In the genomic region with DNA sequence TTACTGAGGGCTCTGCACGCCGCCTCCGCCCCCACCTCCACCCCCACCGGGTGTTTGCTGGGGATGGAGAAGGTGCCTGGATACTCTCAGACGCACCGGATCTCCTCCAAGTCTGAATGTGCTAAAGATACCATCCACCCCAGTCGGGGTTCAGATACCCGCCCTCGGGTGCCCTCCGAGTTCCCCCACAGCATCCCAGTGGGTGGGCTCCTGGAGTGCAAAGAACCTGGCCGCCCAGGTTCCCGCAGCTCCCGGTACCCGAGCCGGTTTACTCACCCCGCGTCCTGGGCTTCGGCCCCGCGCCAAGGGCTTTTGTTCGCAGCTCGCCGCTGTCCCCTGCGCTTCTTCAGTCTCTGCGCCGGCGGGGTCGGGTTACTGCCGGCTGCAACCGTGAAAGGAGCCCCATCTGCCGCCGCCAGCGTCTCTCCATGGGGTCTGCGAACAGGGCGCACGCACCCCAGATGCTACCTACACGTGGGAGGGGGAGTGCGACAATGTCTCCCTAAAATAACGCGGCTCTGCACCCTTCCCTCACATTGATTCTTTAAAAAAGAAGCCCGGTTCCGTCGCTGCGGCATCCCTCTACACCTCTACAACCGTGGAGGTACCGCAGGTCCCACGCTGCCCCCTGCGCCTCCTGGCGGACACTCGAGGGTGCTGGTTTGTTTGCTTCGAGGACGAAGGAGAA, we compare ENCODE assay signal across 8 cellular contexts. TPM values are rescaled to one million over a fixed set of nuclear protein-coding genes. Genes with fewer than 3 reads are reported as not detected.
A peak's percentile ranks its signal among the peaks of the same experiment; 100 is the strongest.
DNase-seq lines count a peak whose midpoint lies in the region; ATAC-seq and TF ChIP-seq lines count a peak whose summit lies in the region.

A gene (minus strand): TSS at position 606 of the 688 bp plus-strand sequence. CDS start 1,249 bp downstream, outside the sequence.

- H3K4me1 ChIP-seq in RWPE2 (ENCODE audit: insufficient read depth, poor library complexity, severe bottlenecking): peaks cover 2% of the 10 kb centered on the region
- H3K4me1 ChIP-seq in trophoblast cell (ENCODE audit: control insufficient read depth in 1 of 2, insufficient read depth in 2 of 2, low read length in 2 of 2): peaks cover 9% of the 10 kb centered on the region in 2 experiments
- H3K4me1 ChIP-seq in upper lobe of left lung: peaks cover 24 to 38% (median 32%) of the 10 kb centered on the region in 4 donors

- H3K27me3 ChIP-seq in RWPE2 (ENCODE audit: insufficient read depth, poor library complexity, severe bottlenecking) (peaks cover 71% of the 10 kb centered on the region), trophoblast cell (ENCODE audit: insufficient read depth, low read length) (peaks cover 15% of the 10 kb centered on the region), upper lobe of left lung (peaks cover 0 to 49% (median 35%) of the 10 kb centered on the region in 4 donors)

- H3K9me3 ChIP-seq in RWPE2 (ENCODE audit: severe bottlenecking): no peaks in the 10 kb centered on the region
- H3K9me3 ChIP-seq in trophoblast cell (ENCODE audit: insufficient read depth, low read depth, low read length): peaks cover 3% of the 10 kb centered on the region
- no peaks in the 10 kb centered on the region for H3K9me3 ChIP-seq in upper lobe of left lung

- TF ChIP-seq CTCF in RWPE2 (IDR thresholded peaks at IDR 0.05; ENCODE audit: poor library complexity, severe bottlenecking) (peak; percentile 99), upper lobe of left lung (IDR thresholded peaks at IDR 0.05) (peak; percentile 45 to 82 (median 70))

- H2BK5ac ChIP-seq in trophoblast cell (ENCODE audit: low read depth, low read length, poor library complexity): no peak within 1 kb of the TSS

- H4K8ac ChIP-seq in trophoblast cell (ENCODE audit: low read depth, low read length): no peak within 1 kb of the TSS

- H2BK12ac ChIP-seq in trophoblast cell (ENCODE audit: low read length): no peak within 1 kb of the TSS

- no peak within 1 kb of the TSS for H4K91ac ChIP-seq in trophoblast cell (ENCODE audit: low read depth, low read length)

- no peak within 1 kb of the TSS for H3K23ac ChIP-seq in trophoblast cell (ENCODE audit: low read length)

- H3K4ac ChIP-seq in trophoblast cell (ENCODE audit: low read depth, low read length): no peak within 1 kb of the TSS

- ATAC-seq in RWPE2 (ENCODE audit: low read depth) (peak; percentile 70), upper lobe of left lung (ENCODE audit: low FRiP score in 2 of 2) (peak; percentile 68 to 76), HG02610 (IDR thresholded peaks at IDR 0.05; ENCODE audit: unreplicated experiment) (no peak)

- H3K9ac ChIP-seq in trophoblast cell (ENCODE audit: low read length): no peak within 1 kb of the TSS

- WGBS in trophoblast cell (ENCODE audit: extremely low coverage, insufficient coverage, insufficient read length): no CpG with 5 or more reads among the region's 52 CpGs
- 0 to 1% methylated on average over 23 to 37 of the region's 52 CpGs for WGBS in upper lobe of left lung, 2 donors

- DNase-seq in D341Med (ENCODE audit: low spot score) (peak; percentile 82), HuH-7 (ENCODE audit: low spot score) (peak; percentile 79), RWPE2 (ENCODE audit: low spot score) (peak; percentile 84), glomerular visceral epithelial cell (ENCODE audit: extremely low spot score) (peak; percentile 54), trophoblast cell (peak; percentile 40 to 79), upper lobe of left lung (peak; percentile 56 to 91)
- peak; percentile 67 for DNase-seq in activated gamma-delta T cell treated with anti-CD3 and anti-CD28 coated beads, Interleukin-2, amount 50 U/mL, for 16 hours (ENCODE audit: low read depth)

- no peak within 1 kb of the TSS for H4K12ac ChIP-seq in trophoblast cell (ENCODE audit: low read depth, low read length)

- peak within 1 kb of the TSS; percentile 75 for H3K4me2 ChIP-seq in trophoblast cell (ENCODE audit: low read length)

- H2AFZ ChIP-seq in trophoblast cell (ENCODE audit: insufficient read depth, low read length, poor library complexity): no peak within 1 kb of the TSS

- no peaks in the 10 kb centered on the region for H3K79me2 ChIP-seq in trophoblast cell (ENCODE audit: control insufficient read depth, insufficient read depth, low read length, poor library complexity)

- H2BK120ac ChIP-seq in trophoblast cell (ENCODE audit: insufficient read depth, low read length, poor library complexity): no peak within 1 kb of the TSS

- TF ChIP-seq EP300 in upper lobe of left lung (IDR thresholded peaks at IDR 0.05): no peak

- no peak within 1 kb of the TSS for H2AK5ac ChIP-seq in trophoblast cell (ENCODE audit: low read length)

- H3K18ac ChIP-seq in trophoblast cell (ENCODE audit: low read length): no peak within 1 kb of the TSS

- H3K27ac ChIP-seq in RWPE2 (ENCODE audit: poor library complexity, severe bottlenecking) (no peak within 1 kb of the TSS), trophoblast cell (ENCODE audit: low read depth, low read length) (no peak within 1 kb of the TSS), upper lobe of left lung (no peak within 1 kb of the TSS)

- H3K4me3 ChIP-seq in RWPE2 (ENCODE audit: severe bottlenecking): peak within 1 kb of the TSS; percentile 6
- no peak within 1 kb of the TSS for H3K4me3 ChIP-seq in trophoblast cell (ENCODE audit: low read depth, low read length)
- peak within 1 kb of the TSS in 3 of 4 donors; percentile 7 to 27 (median 18) for H3K4me3 ChIP-seq in upper lobe of left lung

- no peak within 1 kb of the TSS for H3K14ac ChIP-seq in trophoblast cell (ENCODE audit: low read length)

- no peak for TF ChIP-seq POLR2A in upper lobe of left lung (IDR thresholded peaks at IDR 0.05)

- H3K36me3 ChIP-seq in RWPE2 (ENCODE audit: low read depth) (no peaks in the 10 kb centered on the region), trophoblast cell (ENCODE audit: control insufficient read depth in 1 of 2, insufficient read depth in 2 of 2, low read length in 2 of 2) (no peaks in the 10 kb centered on the region), upper lobe of left lung (no peaks in the 10 kb centered on the region)

- no peaks in the 10 kb centered on the region for H3K79me1 ChIP-seq in trophoblast cell (ENCODE audit: low read length)

RNA-seq across cellular contexts. Expression of the gene that starts here (rescaled TPM):
- polyA plus RNA-seq in trophoblast cell (2013): 0.01 TPM in 1 of 2 replicates, not detected in the other
- not detected for total RNA-seq in upper lobe of left lung

Comparison
In these comparisons a context has a peak if more than half of its experiments do, and no peak if none do; other contexts are left out.
1. Peak in DNase-seq, ATAC-seq and H3K4me3 ChIP-seq in upper lobe of left lung; RNA of the gene not detected or under 1 TPM.